In the genomic region with DNA sequence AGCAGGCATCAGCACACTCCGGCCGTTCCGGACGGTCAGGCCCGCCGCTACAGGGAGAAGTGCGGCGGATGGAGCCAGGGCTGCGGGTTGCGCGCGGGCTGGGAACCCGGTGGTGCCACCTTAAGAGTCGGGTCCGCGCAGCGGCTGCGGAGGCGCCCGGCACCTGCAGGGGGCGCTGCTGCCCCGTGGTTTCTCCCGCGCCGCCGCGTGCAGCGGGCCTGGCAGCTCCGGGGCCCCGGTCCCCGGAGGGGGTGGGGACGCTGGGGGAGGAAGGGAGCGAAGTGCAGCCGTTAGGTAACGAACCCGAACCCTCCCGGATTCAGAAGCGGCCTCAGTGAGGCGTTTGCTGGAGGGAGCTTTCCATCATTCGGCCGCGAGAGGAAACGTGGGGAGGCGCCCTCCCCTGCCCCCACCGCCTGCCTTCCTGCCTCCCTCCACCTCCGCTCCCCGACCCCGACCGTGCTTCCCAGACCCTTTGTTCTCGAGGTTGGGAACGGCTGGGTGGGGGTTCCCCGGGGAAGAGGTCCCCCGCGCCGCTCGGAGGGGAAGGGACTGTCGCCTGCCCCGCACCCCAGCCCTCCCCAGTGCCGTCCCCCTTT, we compare ENCODE assay signal across 8 cellular contexts. TPM values are rescaled to one million over a fixed set of nuclear protein-coding genes. Genes with fewer than 3 reads are reported as not detected.
DNase-seq lines count a peak whose midpoint lies in the region; ATAC-seq, FAIRE-seq and TF ChIP-seq lines count a peak whose summit lies in the region.

No MANE protein-coding gene starts in this region.

- DNase-seq in GM10266 (ENCODE audit: extremely low spot score) (peak; percentile 96), H4 (ENCODE audit: low spot score) (peak; percentile 62), LNCaP clone FGC (ENCODE audit: low read depth) (peak; percentile 26), SW480 (ENCODE audit: low spot score) (peak; percentile 85), amniotic stem cell (lab: John Stamatoyannopoulos, UW) (peak; percentile 36), left ventricle myocardium superior (peak; percentile 92), psoas muscle (peak; percentile 82 to 91), urothelium cell line (ENCODE audit: low spot score) (peak; percentile 95)

- no peaks in the 10 kb centered on the region for H3K36me3 ChIP-seq in psoas muscle (ENCODE audit: insufficient read depth in 1 of 2, low read depth in 1 of 2)

- H3K4me1 ChIP-seq in psoas muscle, result no peaks in the 10 kb centered on the region

- intact Hi-C loops in left ventricle myocardium superior (cut with micrococcal nuclease) (loop anchor here (5.0 to 10.0 kb wide), 3 partner anchors 221 to 469 kb away; no protein-coding TSS in a partner anchor), psoas muscle (cut with DNase I) (loop anchor here (2.0 to 10.0 kb wide), 7 partner anchors 237 to 1492 kb away; a partner anchor contains a TSS)

- H3K4me3 ChIP-seq in LNCaP clone FGC (ENCODE audit: low read depth, low read length) (peak overlapping the region; percentile 69), psoas muscle (peak overlapping the region; percentile 83)

- H3K9me3 ChIP-seq in psoas muscle, result no peaks in the 10 kb centered on the region

- peaks cover 0 to 4% (median 1%) of the 10 kb centered on the region in 3 donors for H3K27me3 ChIP-seq in psoas muscle (ENCODE audit: insufficient read depth in 3 of 3, low read length in 2 of 3)

- peak; percentile 89 for ATAC-seq in left ventricle myocardium superior
- ATAC-seq in psoas muscle, result peak; percentile 89 to 94 (median 92)

- no peak for FAIRE-seq in urothelium cell line (lab: Jason Lieb, UNC)

- peak; percentile 98 for TF ChIP-seq CTCF in GM10266 (IDR thresholded peaks at IDR 0.05; ENCODE audit: control insufficient read depth, insufficient read depth, low read depth, missing control alignments)
- TF ChIP-seq CTCF in LNCaP clone FGC (IDR thresholded peaks at IDR 0.05; ENCODE audit: control insufficient read depth, extremely low read depth, insufficient read depth), result peak; percentile 98
- TF ChIP-seq CTCF in psoas muscle (IDR thresholded peaks at IDR 0.05), result peak; percentile 98

- WGBS in psoas muscle, 3 donors, result 0 to 1% (median 1%) methylated on average over 25 to 59 of the region's 59 CpGs

- peak overlapping the region; percentile 30 for H3K27ac ChIP-seq in psoas muscle

RNA-seq across cellular contexts. Expression of a gene that starts 29.7 kb away (rescaled TPM):
- total RNA-seq in H4 (2014; rRNA removed; shearing (Covaris generic)), result 0.18 and 0.33 TPM in 2 replicates
- total RNA-seq in left ventricle myocardium superior (3.6 TPM), psoas muscle (under 1 TPM; 0.15 to 0.79 (median 0.35) TPM)
- polyA plus RNA-seq in psoas muscle, result under 1 TPM; 0.04 to 0.21 (median 0.11) TPM

RNA-seq across cellular contexts. Expression of a gene that starts 38.2 kb away (rescaled TPM):
- 7.9 TPM in 2 replicates for total RNA-seq in H4 (2014; rRNA removed; shearing (Covaris generic))
- 26.1 TPM for total RNA-seq in left ventricle myocardium superior
- total RNA-seq in psoas muscle, result 10 to 100 TPM; 11.8 to 21.1 (median 16.9) TPM
- 10 to 100 TPM in 1 of 3 donors, 1 to 10 TPM in 2; 9.6 to 16.0 (median 10.0) TPM for polyA plus RNA-seq in psoas muscle

Comparison
In these comparisons a context has a peak if more than half of its experiments do, and no peak if none do; other contexts are left out.
1. Peak in every context shown above with its lines: DNase-seq, ATAC-seq, H3K4me3 ChIP-seq and H3K27ac ChIP-seq.
2. DNase-seq: peak in every context shown above with its lines; median percentile 96 in GM10266; 95 in urothelium cell line; 92 in left ventricle myocardium superior; 86 in psoas muscle; 85 in SW480; 62 in H4; 36 in amniotic stem cell; 26 in LNCaP clone FGC.